10 cellular contexts compared by ENCODE assay signal in the genomic region with DNA sequence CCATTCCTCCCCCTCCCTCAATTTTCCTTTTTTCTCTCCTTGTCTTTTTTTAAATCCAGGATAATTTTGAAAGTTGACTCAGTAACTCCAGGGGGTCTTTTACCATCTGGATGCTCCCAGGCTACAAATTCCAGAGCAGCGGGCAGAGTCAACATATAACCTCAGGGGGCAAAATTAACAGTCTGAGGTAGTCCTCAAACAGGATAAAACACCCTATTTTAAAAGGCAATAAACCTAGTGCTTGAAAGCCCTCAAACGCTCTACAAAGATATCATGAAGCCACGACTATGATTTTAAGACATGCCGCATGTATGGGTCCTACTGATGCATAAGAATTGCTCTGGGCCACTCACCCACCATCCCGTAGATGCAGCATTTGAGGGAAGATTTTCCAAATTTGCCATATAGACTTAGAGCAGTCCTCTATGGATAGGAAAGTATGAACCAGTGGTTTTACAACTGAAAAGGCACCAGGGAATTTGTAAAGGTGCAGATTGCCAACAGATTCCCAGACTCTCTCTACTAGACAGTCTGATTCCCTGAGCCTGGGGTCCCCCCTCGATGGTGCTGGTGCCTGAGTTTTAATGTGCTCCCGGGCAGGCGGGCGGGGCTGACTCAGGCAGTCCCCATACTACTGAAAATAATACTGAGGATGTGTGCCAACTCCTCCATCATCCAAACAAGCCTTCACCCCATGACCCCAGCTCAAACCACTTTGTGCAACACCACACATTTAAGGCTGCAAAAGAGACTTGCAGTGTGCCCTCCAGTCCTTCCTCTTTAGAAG. TPM values are rescaled to one million over a fixed set of nuclear protein-coding genes. Genes with fewer than 3 reads are reported as not detected.
A peak's percentile ranks its signal among the peaks of the same experiment; 100 is the strongest.
DNase-seq lines count a peak whose midpoint lies in the region; ATAC-seq and TF ChIP-seq lines count a peak whose summit lies in the region.
"Had no signal": no experiment of that assay in that cellular context is flagged by ENCODE, and none has a peak within 500 bp of the region (broad histone marks: within the 10 kb centered on the region; RNA-seq: fewer than 3 reads in every experiment).

No MANE protein-coding gene starts in this region.

- peaks cover 38% of the 10 kb centered on the region for H3K4me1 Mint-ChIP-seq in T-helper 2 cell treated with Interferon-gamma antibody and Interleukin-4, amounts not matched to agents 5 μg/mL and 100 μg/mL, for 36 hours (ENCODE audit: low read depth)

- no peak for TF ChIP-seq EP300 in gastroesophageal sphincter (IDR thresholded peaks at IDR 0.05)

- no peaks in the 10 kb centered on the region for H3K36me3 ChIP-seq in gastroesophageal sphincter

- H3K27ac Mint-ChIP-seq in T-helper 2 cell treated with Interferon-gamma antibody and Interleukin-4, amounts not matched to agents 5 μg/mL and 100 μg/mL, for 36 hours: no peak overlapping the region
- H3K27ac Mint-ChIP-seq: activated CD4-positive, alpha-beta memory T cell treated with anti-CD3 and anti-CD28 coated beads for 36 hours had no signal

- peaks cover 2% of the 10 kb centered on the region for H3K27me3 Mint-ChIP-seq in T-helper 2 cell treated with Interferon-gamma antibody and Interleukin-4, amounts not matched to agents 5 μg/mL and 100 μg/mL, for 36 hours (ENCODE audit: low read depth)
- H3K27me3 Mint-ChIP-seq: activated CD4-positive, alpha-beta memory T cell treated with anti-CD3 and anti-CD28 coated beads for 36 hours had no signal

- no peaks in the 10 kb centered on the region for H3K9me3 ChIP-seq in gastroesophageal sphincter

- peak; percentile 25 for ATAC-seq in gastroesophageal sphincter

- H3K4me3 Mint-ChIP-seq in T-helper 2 cell treated with Interferon-gamma antibody and Interleukin-4, amounts not matched to agents 5 μg/mL and 100 μg/mL, for 36 hours: no peak overlapping the region
- H3K4me3 Mint-ChIP-seq: activated CD4-positive, alpha-beta memory T cell treated with anti-CD3 and anti-CD28 coated beads for 36 hours had no signal

- peaks cover 18% of the 10 kb centered on the region for H3K9me3 Mint-ChIP-seq in T-helper 2 cell treated with Interferon-gamma antibody and Interleukin-4, amounts not matched to agents 5 μg/mL and 100 μg/mL, for 36 hours
- H3K9me3 Mint-ChIP-seq: activated CD4-positive, alpha-beta memory T cell treated with anti-CD3 and anti-CD28 coated beads for 36 hours had no signal

- no peak for TF ChIP-seq CTCF in gastroesophageal sphincter (IDR thresholded peaks at IDR 0.05)

- H3K4me1 ChIP-seq in gastroesophageal sphincter: peaks cover 5 to 71% (median 9%) of the 10 kb centered on the region in 3 donors

- WGBS in gastroesophageal sphincter (ENCODE audit: low coverage in 1 of 2), 2 donors: 88 to 90% methylated on average over 5 of the region's 9 CpGs

- H3K27me3 ChIP-seq in gastroesophageal sphincter: no peaks in the 10 kb centered on the region

- peak; percentile 41 for DNase-seq in NCI-H524 (lab: John Stamatoyannopoulos, UW)
- no peak for DNase-seq in NCI-H524 treated with DMSO at 0.1 percent for 48 hours (lab: John Stamatoyannopoulos, UW)
- peak; percentile 91 for DNase-seq in SKM-1 (lab: John Stamatoyannopoulos, UW; ENCODE audit: unreplicated experiment)
- peak; percentile 74 for DNase-seq in stromal cell of bone marrow (ENCODE audit: low read depth)
- no peak for DNase-seq in T-helper 2 cell treated with Interferon-gamma antibody and Interleukin-4, amounts not matched to agents 5 μg/mL and 100 μg/mL, for 36 hours (ENCODE audit: low spot score)
- no peak for DNase-seq in GOT3 (lab: John Stamatoyannopoulos, UW)
- no peak for DNase-seq in stimulated activated CD4-positive, alpha-beta T cell treated with anti-CD3 and anti-CD28 coated beads, Interleukin-2, amount 100 ng/mL, for 24 hours
- DNase-seq: activated CD4-positive, alpha-beta memory T cell treated with anti-CD3 and anti-CD28 coated beads for 36 hours; NK-92 treated with Interleukin-12 subunit alpha and Interleukin-12 subunit beta, amount 100 ng/mL, for 24 hours had no signal

- peak overlapping the region in 1 of 4 donors; percentile 33 for H3K27ac ChIP-seq in gastroesophageal sphincter

- H3K36me3 Mint-ChIP-seq in T-helper 2 cell treated with Interferon-gamma antibody and Interleukin-4, amounts not matched to agents 5 μg/mL and 100 μg/mL, for 36 hours (ENCODE audit: low read depth): peaks cover 32% of the 10 kb centered on the region
- H3K36me3 Mint-ChIP-seq: activated CD4-positive, alpha-beta memory T cell treated with anti-CD3 and anti-CD28 coated beads for 36 hours had no signal

- H3K4me3 ChIP-seq in gastroesophageal sphincter: peak overlapping the region in 1 of 2 donors; percentile 0

- TF ChIP-seq POLR2A in gastroesophageal sphincter (IDR thresholded peaks at IDR 0.05): no peak

RNA-seq across cellular contexts. Expression of gene PTPN14, which starts 37.2 kb away (rescaled TPM):
- 10 to 100 TPM; 38.9 to 96.8 (median 75.4) TPM for total RNA-seq in gastroesophageal sphincter

Comparison
In these comparisons a context has a peak if more than half of its experiments do, and no peak if none do; other contexts are left out.
1. DNase-seq: peak in NCI-H524 (2 of 2), SKM-1 (single experiment) and stromal cell of bone marrow (single experiment); none in NCI-H524 treated with DMSO at 0.1 percent for 48 hours (single experiment), T-helper 2 cell treated with Interferon-gamma antibody and Interleukin-4, amounts not matched to agents 5 μg/mL and 100 μg/mL, for 36 hours (single experiment), GOT3 (single experiment) and stimulated activated CD4-positive, alpha-beta T cell treated with anti-CD3 and anti-CD28 coated beads, Interleukin-2, amount 100 ng/mL, for 24 hours (0 of 2).